In genomic region chr3:46705022-46705530, GRCh38 we compare ENCODE assay signal across 8 cellular contexts. TPM values are rescaled to one million over a fixed set of nuclear protein-coding genes. Genes with fewer than 3 reads are reported as not detected.
DNase-seq lines count a peak whose midpoint lies in the region; FAIRE-seq and TF ChIP-seq lines count a peak whose summit lies in the region.
"Had no signal": no experiment of that assay in that cellular context is flagged by ENCODE, and none has a peak within 500 bp of the region (broad histone marks: within the 10 kb centered on the region; RNA-seq: fewer than 3 reads in every experiment).

No MANE protein-coding gene starts in this region.

- H3K27me3 ChIP-seq in parathyroid adenoma (ENCODE audit: control insufficient read depth, insufficient read depth, low read length) (no peaks in the 10 kb centered on the region), uterus (peaks cover 0 to 6% of the 10 kb centered on the region in 2 donors)

- DNase-seq in RKO (ENCODE audit: low spot score) (peak; percentile 60), frontal cortex (ENCODE audit: low spot score in 2 of 2) (peak; percentile 69 to 87), uterus (peak; percentile 76 to 78)
- peak; percentile 88 for DNase-seq in activated effector memory CD4-positive, alpha-beta T cell treated with anti-CD3 and anti-CD28 coated beads, Interleukin-2, amount 50 U/mL, for 16 hours

- H3K36me3 ChIP-seq in parathyroid adenoma (ENCODE audit: control insufficient read depth, insufficient read depth, low read length) (no peaks in the 10 kb centered on the region), uterus (no peaks in the 10 kb centered on the region)

- H3K9ac ChIP-seq in parathyroid adenoma = no peak overlapping the region

- no peak overlapping the region for H3K4me3 ChIP-seq in GM12875 (ENCODE audit: low read depth, low read length)
- no peak overlapping the region for H3K4me3 ChIP-seq in parathyroid adenoma (ENCODE audit: low read depth, low read length)
- H3K4me3 ChIP-seq in uterus = no peak overlapping the region

- FAIRE-seq in frontal cortex (lab: Jason Lieb, UNC) = no peak
- FAIRE-seq: islet of Langerhans had no signal

- H3K4me2 ChIP-seq in parathyroid adenoma (ENCODE audit: low read length) = no peak overlapping the region

- peak; percentile 94 for TF ChIP-seq RAD21 in Ishikawa (IDR thresholded peaks at IDR 0.05; ENCODE audit: low read depth)

- no peak for TF ChIP-seq POLR2A in uterus (IDR thresholded peaks at IDR 0.05)

- H3K27ac ChIP-seq in parathyroid adenoma = no peak overlapping the region
- H3K27ac ChIP-seq in uterus = no peak overlapping the region

- TF ChIP-seq EP300 in Ishikawa (IDR thresholded peaks at IDR 0.05; ENCODE audit: borderline replicate concordance) = no peak

- TF ChIP-seq CTCF in GM12875 (IDR thresholded peaks at IDR 0.05; ENCODE audit: borderline replicate concordance, insufficient read depth, low read depth, low read length) (peak; percentile 93), parathyroid adenoma (IDR thresholded peaks at IDR 0.05) (peak; percentile 97), uterus (IDR thresholded peaks at IDR 0.05) (peak; percentile 91 to 98 (median 98))

- H3K79me2 ChIP-seq in parathyroid adenoma = no peaks in the 10 kb centered on the region

- no peak overlapping the region for H2AFZ ChIP-seq in parathyroid adenoma

- H3K9me3 ChIP-seq in parathyroid adenoma (ENCODE audit: control insufficient read depth, low read length) (no peaks in the 10 kb centered on the region), uterus (no peaks in the 10 kb centered on the region)

- H3K4me1 ChIP-seq in parathyroid adenoma (no peaks in the 10 kb centered on the region), uterus (peaks cover 0 to 5% of the 10 kb centered on the region in 2 donors)

- intact Hi-C loops in uterus (cut with DNase I; ENCODE audit: low total_unique reads) = loop anchor here (5.0 to 10.0 kb wide), 2 partner anchors 202 to 630 kb away; no protein-coding TSS in a partner anchor

TF ChIP-seq in Ishikawa, 13 proteins besides CTCF, POLR2A, EP300 and RAD21:
- peak; percentile 88 for TF ChIP-seq REST (IDR thresholded peaks at IDR 0.05; ENCODE audit: low read depth)
- TF ChIP-seq CEBPB (IDR thresholded peaks at IDR 0.05) = no peak

RNA-seq across cellular contexts. Expression of gene TMIE, which starts 3.9 kb away (rescaled TPM):
- total RNA-seq in frontal cortex = 1.2 TPM
- 1 to 10 TPM in 2 of 4 donors, under 1 TPM in 1, not detected in 1; 0.41 to 2.1 (median 1.6) TPM for total RNA-seq in uterus

RNA-seq across cellular contexts. Expression of gene ALS2CL, which starts 11.6 kb away (rescaled TPM):
- total RNA-seq in frontal cortex = 1.2 TPM
- total RNA-seq in uterus = 10 to 100 TPM; 15.7 to 75.3 (median 31.5) TPM

RNA-seq across cellular contexts. Expression of gene PRSS50, which starts 12.6 kb away (rescaled TPM):
- not detected for total RNA-seq in frontal cortex
- under 1 TPM in 2 of 4 donors, not detected in 2; 0.21 to 0.55 TPM for total RNA-seq in uterus
